In the genomic region with DNA sequence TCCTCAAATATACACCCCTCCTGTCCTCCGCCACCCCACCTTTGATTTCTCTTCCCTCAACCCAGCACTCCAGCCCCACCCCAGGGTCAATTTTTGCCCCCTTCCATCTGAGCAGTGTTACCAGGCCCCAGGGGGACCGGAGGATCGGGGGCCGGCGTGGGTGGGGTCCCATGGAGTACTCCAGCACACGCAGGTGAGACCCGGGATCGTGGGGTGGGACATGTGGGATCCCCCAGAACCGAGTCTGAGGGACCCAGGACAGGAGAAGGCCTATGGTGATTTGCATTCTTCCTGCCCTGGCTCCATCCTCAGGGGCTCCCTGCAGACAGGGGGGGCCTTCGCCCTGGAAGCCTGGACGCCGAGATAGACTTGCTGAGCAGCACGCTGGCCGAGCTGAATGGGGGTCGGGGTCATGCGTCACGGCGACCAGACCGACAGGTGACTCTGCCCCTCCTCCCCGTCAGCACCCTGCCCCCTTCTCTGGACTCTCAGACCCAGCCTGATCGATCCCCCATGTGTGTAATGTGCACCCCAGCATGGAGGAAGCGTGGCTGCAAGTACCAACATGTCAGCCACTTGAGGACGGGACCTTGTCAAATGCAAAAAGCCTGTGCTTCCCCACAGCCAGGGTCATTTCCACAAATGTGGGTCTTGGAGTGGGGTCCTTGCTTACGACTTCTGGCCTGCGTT, we compare ENCODE assay signal across 6 cellular contexts. TPM values are rescaled to one million over a fixed set of nuclear protein-coding genes. Genes with fewer than 3 reads are reported as not detected.
DNase-seq lines count a peak whose midpoint lies in the region; ATAC-seq and TF ChIP-seq lines count a peak whose summit lies in the region.

No MANE protein-coding gene starts in this region.

- no CpG with 5 or more reads among the region's 25 CpGs for WGBS in neuronal stem cell (ENCODE audit: extremely low coverage in 2 of 2, insufficient read length in 2 of 2, insufficient replicate concordance in 1 of 2), 2 donors

- peak overlapping the region; percentile 100 for H2AK5ac ChIP-seq in neuronal stem cell (ENCODE audit: low read depth, low read length)

- H3K36me3 ChIP-seq in breast epithelium (no peaks in the 10 kb centered on the region), neuronal stem cell (replicated peaks in 1 of 2; ENCODE audit: control insufficient read depth in 2 of 2, insufficient read depth in 2 of 2, low read length in 2 of 2) (peaks cover 18 to 46% of the 10 kb centered on the region in 2 donors)

- H2BK15ac ChIP-seq in neuronal stem cell (ENCODE audit: low read length), result peak overlapping the region; percentile 97

- peaks cover 12 to 18% of the 10 kb centered on the region in 2 donors for H3K4me1 ChIP-seq in breast epithelium
- peaks cover 11 to 13% of the 10 kb centered on the region in 2 donors for H3K4me1 ChIP-seq in neuronal stem cell (ENCODE audit: control insufficient read depth in 2 of 2, insufficient read depth in 1 of 2, low read depth in 1 of 2, low read length in 2 of 2)

- H3K79me1 ChIP-seq in neuronal stem cell (ENCODE audit: low read depth, low read length), result peaks cover 15% of the 10 kb centered on the region

- H3K27me3 ChIP-seq in breast epithelium (no peaks in the 10 kb centered on the region), neuronal stem cell (ENCODE audit: control insufficient read depth in 3 of 3, insufficient read depth in 3 of 3, low read depth in 1 of 3, low read length in 3 of 3) (no peaks in the 10 kb centered on the region)

- peak overlapping the region; percentile 100 for H3K14ac ChIP-seq in neuronal stem cell (ENCODE audit: low read length)

- peak overlapping the region; percentile 99 for H2AFZ ChIP-seq in neuronal stem cell (ENCODE audit: low read length)

- H2BK12ac ChIP-seq in neuronal stem cell (ENCODE audit: low read length), result peak overlapping the region; percentile 2

- H3K4me3 ChIP-seq in HFF-Myc (replicated peaks; ENCODE audit: low read depth, low read length), result peak overlapping the region; percentile 99
- H3K4me3 ChIP-seq in breast epithelium, result peak overlapping the region; percentile 88 to 98 (median 97)
- H3K4me3 ChIP-seq in neuronal stem cell (ENCODE audit: low read length in 2 of 2), result peak overlapping the region; percentile 87 to 93

- H2BK5ac ChIP-seq in neuronal stem cell (ENCODE audit: low read length), result peak overlapping the region; percentile 100

- no peak for DNase-seq in HFF-Myc (ENCODE audit: extremely low read depth, low read depth)
- no peak for DNase-seq in breast epithelium (ENCODE audit: low spot score in 2 of 2)
- DNase-seq in neuronal stem cell (ENCODE audit: low spot score), result no peak
- DNase-seq in NCI-H526 (lab: John Stamatoyannopoulos, UW), result no peak
- DNase-seq in H4 (ENCODE audit: low spot score), result no peak

- H2BK120ac ChIP-seq in neuronal stem cell (ENCODE audit: low read depth, low read length), result peak overlapping the region; percentile 67

- H3K23ac ChIP-seq in neuronal stem cell (ENCODE audit: low read depth, low read length, poor library complexity), result peak overlapping the region; percentile 97

- TF ChIP-seq POLR2A in breast epithelium (IDR thresholded peaks at IDR 0.05), result no peak

- intact Hi-C loops in breast epithelium (cut with DNase I; ENCODE audit: low total_unique reads), result loop anchor here (10.0 kb wide), 1 partner anchor 163 kb away; the partner anchor contains the start of gene POP7

- no peak overlapping the region for H4K91ac ChIP-seq in neuronal stem cell (ENCODE audit: low read depth, low read length, poor library complexity)

- H3K27ac ChIP-seq in breast epithelium, result peak overlapping the region; percentile 99 to 100
- peak overlapping the region; percentile 33 for H3K27ac ChIP-seq in neuronal stem cell (replicated peaks; ENCODE audit: low read length)

- H3K9ac ChIP-seq in neuronal stem cell (ENCODE audit: low read depth, low read length, poor library complexity), result peak overlapping the region; percentile 93

- no peak for ATAC-seq in GM21447 (IDR thresholded peaks at IDR 0.05; ENCODE audit: unreplicated experiment)

- TF ChIP-seq CTCF in HFF-Myc (IDR thresholded peaks at IDR 0.05; ENCODE audit: low read depth, low read length, missing control alignments) (no peak), breast epithelium (IDR thresholded peaks at IDR 0.05) (no peak)

- no peak overlapping the region for H4K8ac ChIP-seq in neuronal stem cell (ENCODE audit: low read depth, low read length)

- H3K4ac ChIP-seq in neuronal stem cell (ENCODE audit: low read length), result peak overlapping the region; percentile 95

- H3K9me3 ChIP-seq in breast epithelium, result no peaks in the 10 kb centered on the region
- H3K9me3 ChIP-seq in neuronal stem cell (replicated peaks in 1 of 2; ENCODE audit: control insufficient read depth in 2 of 2, insufficient read depth in 1 of 2, low read depth in 1 of 2, low read length in 2 of 2), result no peaks in the 10 kb centered on the region

- H3K18ac ChIP-seq in neuronal stem cell (ENCODE audit: low read length), result peak overlapping the region; percentile 99

- H3K4me2 ChIP-seq in neuronal stem cell (ENCODE audit: insufficient read depth, low read length, poor library complexity, severe bottlenecking), result peak overlapping the region; percentile 89

RNA-seq across cellular contexts. Expression of gene TRIP6, which starts 0.8 kb away (rescaled TPM):
- total RNA-seq in breast epithelium, result 10 to 100 TPM; 45.3 to 62.8 (median 49.8) TPM
- 34.6 TPM for polyA plus RNA-seq in neuronal stem cell (2013, experiment 1 of 2)
- 35.8 TPM for polyA plus RNA-seq in neuronal stem cell (2013, experiment 2 of 2)
- 78.5 and 95.5 TPM in 2 replicates for total RNA-seq in H4 (2014; rRNA removed; shearing (Covaris generic))

RNA-seq across cellular contexts. Expression of gene SRRT, which starts 7.0 kb away (rescaled TPM):
- total RNA-seq in breast epithelium, result 100 to 1,000 TPM in 2 of 3 donors, 10 to 100 TPM in 1; 45.8 to 111 (median 104) TPM
- polyA plus RNA-seq in neuronal stem cell (2013, experiment 1 of 2), result 97.6 TPM
- 99.4 TPM for polyA plus RNA-seq in neuronal stem cell (2013, experiment 2 of 2)
- 44.3 and 46.8 TPM in 2 replicates for total RNA-seq in H4 (2014; rRNA removed; shearing (Covaris generic))

RNA-seq across cellular contexts. Expression of gene SLC12A9, which starts 15.4 kb away (rescaled TPM):
- total RNA-seq in breast epithelium, result 10 to 100 TPM; 13.3 to 18.0 (median 16.7) TPM
- polyA plus RNA-seq in neuronal stem cell (2013, experiment 1 of 2), result 11.0 TPM
- polyA plus RNA-seq in neuronal stem cell (2013, experiment 2 of 2), result 9.5 TPM
- 4.9 and 5.6 TPM in 2 replicates for total RNA-seq in H4 (2014; rRNA removed; shearing (Covaris generic))

RNA-seq across cellular contexts. Expression of gene UFSP1, which starts 21.6 kb away (rescaled TPM):
- total RNA-seq in breast epithelium, result 1 to 10 TPM; 2.9 to 4.2 (median 3.7) TPM
- polyA plus RNA-seq in neuronal stem cell (2013, experiment 1 of 2), result 1.1 TPM
- polyA plus RNA-seq in neuronal stem cell (2013, experiment 2 of 2), result 1.0 TPM
- 6.3 and 6.7 TPM in 2 replicates for total RNA-seq in H4 (2014; rRNA removed; shearing (Covaris generic))

RNA-seq across cellular contexts. Expression of gene ACHE, which starts 27.7 kb away (rescaled TPM):
- total RNA-seq in breast epithelium, result 1 to 10 TPM in 2 of 3 donors, under 1 TPM in 1; 0.64 to 4.3 (median 3.2) TPM
- polyA plus RNA-seq in neuronal stem cell (2013, experiment 1 of 2), result 2.0 TPM
- polyA plus RNA-seq in neuronal stem cell (2013, experiment 2 of 2), result 2.0 TPM
- total RNA-seq in H4 (2014; rRNA removed; shearing (Covaris generic)), result 0.15 TPM in 1 of 2 replicates, not detected in the other
